ENCODE assay signal across 8 cellular contexts in genomic region chr7:65080799-65081651, GRCh38.
DNase-seq lines count a peak whose midpoint lies in the region; ATAC-seq and TF ChIP-seq lines count a peak whose summit lies in the region.
"Not testable (repeated sequence)": the region's sequence is repeated elsewhere in the genome, so short reads cannot be mapped to it uniquely, and the experiment has no call there.

No MANE protein-coding gene starts in this region.

- H3K27me3 ChIP-seq in fibroblast of lung (ENCODE audit: control insufficient read depth, insufficient read depth, low read length); naive thymus-derived CD4-positive, alpha-beta T cell (ENCODE audit: control insufficient read depth in 2 of 2, insufficient read depth in 2 of 2, low read length in 2 of 2): not testable (repeated sequence)

- peak overlapping the region; percentile 69 for H3K27ac Mint-ChIP-seq in activated T-helper 2 cell treated with anti-CD3 and anti-CD28 coated beads, Interferon-gamma antibody, Interleukin-2, Interleukin-4, amounts not matched to agents 10 μg/mL and 5 μg/mL and 100 μg/mL, durations not matched to agents 14 hours and 24 hours and 36 hours
- peak overlapping the region; percentile 68 to 95 (median 93) for H3K27ac Mint-ChIP-seq in naive thymus-derived CD4-positive, alpha-beta T cell

- peak overlapping the region; percentile 77 for H3K27ac ChIP-seq in fibroblast of lung (ENCODE audit: insufficient read depth, low read length)
- peak overlapping the region; percentile 75 for H3K27ac ChIP-seq in naive thymus-derived CD4-positive, alpha-beta T cell (ENCODE audit: low read depth, low read length)

- not testable (repeated sequence) for H3K4me1 Mint-ChIP-seq in activated T-helper 2 cell treated with anti-CD3 and anti-CD28 coated beads, Interferon-gamma antibody, Interleukin-2, Interleukin-4, amounts not matched to agents 10 μg/mL and 5 μg/mL and 100 μg/mL, durations not matched to agents 14 hours and 24 hours and 36 hours (ENCODE audit: low read depth); naive thymus-derived CD4-positive, alpha-beta T cell

- not testable (repeated sequence) for H3K9me3 Mint-ChIP-seq in activated T-helper 2 cell treated with anti-CD3 and anti-CD28 coated beads, Interferon-gamma antibody, Interleukin-2, Interleukin-4, amounts not matched to agents 10 μg/mL and 5 μg/mL and 100 μg/mL, durations not matched to agents 14 hours and 24 hours and 36 hours; naive thymus-derived CD4-positive, alpha-beta T cell

- ATAC-seq in GM21576 (IDR thresholded peaks at IDR 0.05; ENCODE audit: unreplicated experiment) = peak; percentile 99
- ATAC-seq in naive thymus-derived CD4-positive, alpha-beta T cell = peak; percentile 98

- POLR2A ChIA-PET in naive thymus-derived CD4-positive, alpha-beta T cell (lab: Charles Lee) = interaction anchor here (1.3 kb wide), 1 partner anchor 41 kb away, joined by 3 read pairs; no protein-coding TSS in a partner anchor

- CTCF ChIA-PET in naive thymus-derived CD4-positive, alpha-beta T cell (lab: Charles Lee) = not testable (repeated sequence)

- H3K27me3 Mint-ChIP-seq in activated T-helper 2 cell treated with anti-CD3 and anti-CD28 coated beads, Interferon-gamma antibody, Interleukin-2, Interleukin-4, amounts not matched to agents 10 μg/mL and 5 μg/mL and 100 μg/mL, durations not matched to agents 14 hours and 24 hours and 36 hours (ENCODE audit: low read depth); naive thymus-derived CD4-positive, alpha-beta T cell: not testable (repeated sequence)

- peak; percentile 72 for DNase-seq in DMS53 treated with DMSO at 0.1 percent for 48 hours (lab: John Stamatoyannopoulos, UW; ENCODE audit: unreplicated experiment)
- DNase-seq in HuH-7.5 (ENCODE audit: low spot score) = peak; percentile 73
- DNase-seq in RKO (ENCODE audit: low spot score) = peak; percentile 91
- DNase-seq in activated T-helper 2 cell treated with anti-CD3 and anti-CD28 coated beads, Interferon-gamma antibody, Interleukin-2, Interleukin-4, amounts not matched to agents 10 μg/mL and 5 μg/mL and 100 μg/mL, durations not matched to agents 14 hours and 24 hours and 36 hours (ENCODE audit: low spot score) = peak; percentile 86
- DNase-seq in fibroblast of lung (ENCODE audit: low read depth in 2 of 2) = peak; percentile 92
- DNase-seq in naive thymus-derived CD4-positive, alpha-beta T cell = peak; percentile 82 to 89 (median 86)
- peak; percentile 75 to 81 for DNase-seq in stimulated activated CD8-positive, alpha-beta memory T cell treated with anti-CD3 and anti-CD28 coated beads, Interleukin-7, amount 100 ng/mL, for 48 hours (ENCODE audit: extremely low read depth in 1 of 2, low read depth in 1 of 2)

- H3K9ac ChIP-seq in fibroblast of lung (ENCODE audit: insufficient read depth, low read length) = peak overlapping the region; percentile 53

- H3K4me1 ChIP-seq in fibroblast of lung (ENCODE audit: control insufficient read depth, extremely low read depth, insufficient read depth, low read length); naive thymus-derived CD4-positive, alpha-beta T cell (ENCODE audit: control insufficient read depth in 2 of 2, insufficient read depth in 2 of 2, low read length in 2 of 2): not testable (repeated sequence)

- H4K20me1 ChIP-seq in fibroblast of lung (ENCODE audit: control insufficient read depth, extremely low read depth, insufficient read depth, low read length) = not testable (repeated sequence)

- peak overlapping the region; percentile 74 for H2AFZ ChIP-seq in fibroblast of lung (ENCODE audit: low read length)

- H3K36me3 ChIP-seq in fibroblast of lung (ENCODE audit: control insufficient read depth, insufficient read depth, low read length); naive thymus-derived CD4-positive, alpha-beta T cell (ENCODE audit: control insufficient read depth in 2 of 3, insufficient read depth in 3 of 3, low read length in 3 of 3): not testable (repeated sequence)

- H3K9me3 ChIP-seq in fibroblast of lung (ENCODE audit: control insufficient read depth, insufficient read depth, low read depth, low read length); naive thymus-derived CD4-positive, alpha-beta T cell (ENCODE audit: control insufficient read depth in 2 of 3, low read length in 3 of 3): not testable (repeated sequence)

- peak overlapping the region; percentile 5 for H3K4me2 ChIP-seq in fibroblast of lung (ENCODE audit: extremely low read depth, insufficient read depth, low read length)

- H3K4me3 ChIP-seq in fibroblast of lung (replicated peaks in 1 of 4; ENCODE audit: control extremely low read depth in 1 of 4, insufficient read depth in 1 of 4, low read depth in 3 of 4, low read length in 4 of 4) = peak overlapping the region; percentile 50 to 70 (median 68)
- H3K4me3 ChIP-seq in naive thymus-derived CD4-positive, alpha-beta T cell (ENCODE audit: low read length) = peak overlapping the region; percentile 81

- not testable (repeated sequence) for H3K79me2 ChIP-seq in fibroblast of lung (ENCODE audit: control insufficient read depth, insufficient read depth, low read length)

- peaks cover 11% of the 10 kb centered on the region for H3K36me3 Mint-ChIP-seq in activated T-helper 2 cell treated with anti-CD3 and anti-CD28 coated beads, Interferon-gamma antibody, Interleukin-2, Interleukin-4, amounts not matched to agents 10 μg/mL and 5 μg/mL and 100 μg/mL, durations not matched to agents 14 hours and 24 hours and 36 hours (ENCODE audit: low read depth)
- H3K36me3 Mint-ChIP-seq in naive thymus-derived CD4-positive, alpha-beta T cell = not testable (repeated sequence)

- intact Hi-C loops in activated T-helper 2 cell treated with anti-CD3 and anti-CD28 coated beads, Interferon-gamma antibody, Interleukin-2, Interleukin-4, amounts not matched to agents 10 μg/mL and 5 μg/mL and 100 μg/mL, durations not matched to agents 14 hours and 24 hours and 36 hours (cut with micrococcal nuclease) = loop anchor here (2.0 kb wide), 1 partner anchor 74 kb away; the partner anchor contains the start of gene ERV3-1
- intact Hi-C loops in naive thymus-derived CD4-positive, alpha-beta T cell (cut with micrococcal nuclease) = loop anchor here (1.0 to 5.0 kb wide), 5 partner anchors 43 to 1156 kb away; partner anchors contain the start of genes ERV3-1 (in 1 of the 2) and ZNF273 (in 1 of the 2)

- not testable (repeated sequence) for TF ChIP-seq CTCF in fibroblast of lung (conservative IDR thresholded peaks at IDR 0.05 in 1 of 2, IDR thresholded peaks at IDR 0.05 in 1 of 2; ENCODE audit: low read depth in 1 of 2, low read length in 2 of 2)

- H3K4me3 Mint-ChIP-seq in activated T-helper 2 cell treated with anti-CD3 and anti-CD28 coated beads, Interferon-gamma antibody, Interleukin-2, Interleukin-4, amounts not matched to agents 10 μg/mL and 5 μg/mL and 100 μg/mL, durations not matched to agents 14 hours and 24 hours and 36 hours (ENCODE audit: low read depth) = peak overlapping the region; percentile 80
- peak overlapping the region; percentile 82 to 93 (median 91) for H3K4me3 Mint-ChIP-seq in naive thymus-derived CD4-positive, alpha-beta T cell

Comparison
In these comparisons a context has a peak if more than half of its experiments do, and no peak if none do; other contexts are left out.
1. Peak in every context shown above with its lines: DNase-seq, ATAC-seq, H3K4me3 ChIP-seq and H3K27ac ChIP-seq.